Comparison of ENCODE assay signal across 1 cellular context in genomic region chr6:149324428-149324827, GRCh38.
TF ChIP-seq lines count a peak whose summit lies in the region.

No MANE protein-coding gene starts in this region.

TF ChIP-seq in A549, 52 proteins besides CTCF, POLR2A, EP300 and RAD21 (continued from another document):
- TF ChIP-seq BCL3 (IDR thresholded peaks at IDR 0.05) (no peak), CEBPB (IDR thresholded peaks at IDR 0.05) (no peak), USF2 (IDR thresholded peaks at IDR 0.05) (no peak), MAX (IDR thresholded peaks at IDR 0.05) (no peak), HOXB13 (CRISPR knock-in tag; IDR thresholded peaks at IDR 0.05; ENCODE audit: low read depth) (no peak), GATA3 (IDR thresholded peaks at IDR 0.05; ENCODE audit: borderline replicate concordance) (no peak), FOSB (CRISPR knock-in tag; IDR thresholded peaks at IDR 0.05) (no peak)
